20 cellular contexts compared by ENCODE assay signal in genomic region chr10:94496646-94497045, GRCh38.
"Had no signal": no experiment of that assay in that cellular context is flagged by ENCODE, and none has a peak within 500 bp of the region (broad histone marks: within the 10 kb centered on the region; RNA-seq: fewer than 3 reads in every experiment).

No MANE protein-coding gene starts in this region.

- H3K27ac Mint-ChIP-seq: dendritic cell treated with granulocyte-macrophage colony-stimulating factor and Interleukin-4, amounts not matched to agents 40 ng/mL and 50 ng/mL, for 4 days; effector memory CD8-positive, alpha-beta T cell; immature natural killer cell; nephron had no signal

- H3K9me3 Mint-ChIP-seq: dendritic cell treated with granulocyte-macrophage colony-stimulating factor and Interleukin-4, amounts not matched to agents 40 ng/mL and 50 ng/mL, for 4 days; effector memory CD8-positive, alpha-beta T cell; immature natural killer cell; naive B cell; nephron; type B pancreatic cell had no signal

- H3K4me1 ChIP-seq: esophagus squamous epithelium, sigmoid colon, thyroid gland had no signal

- H3K9me3 ChIP-seq: esophagus squamous epithelium, sigmoid colon, thyroid gland had no signal

- H3K27me3 ChIP-seq: esophagus squamous epithelium, sigmoid colon, thyroid gland had no signal

- FAIRE-seq: colon, keratinocyte, urothelium cell line had no signal

- H3K36me3 Mint-ChIP-seq: immature natural killer cell, naive B cell had no signal

- H3K36me3 ChIP-seq: thyroid gland had no signal

- H3K4me1 Mint-ChIP-seq: immature natural killer cell, nephron had no signal

- ATAC-seq: effector memory CD8-positive, alpha-beta T cell had no signal

- H3K27ac ChIP-seq: esophagus squamous epithelium, left ventricle myocardium inferior, sigmoid colon, skin epidermis, thyroid gland had no signal

- DNase-seq: effector memory CD8-positive, alpha-beta T cell; esophagus squamous epithelium; foreskin fibroblast; immature natural killer cell; left ventricle myocardium inferior; mesendoderm; naive B cell; occipital lobe; sigmoid colon; stimulated activated CD4-positive, alpha-beta T cell treated with anti-CD3 and anti-CD28 coated beads, Interleukin-2, amount 100 ng/mL, for 48 hours; stimulated activated naive CD4-positive, alpha-beta T cell treated with Interleukin-2 at 50 U/mL for 16 hours; thyroid gland had no signal

- H3K4me3 ChIP-seq: esophagus squamous epithelium, left ventricle myocardium inferior, lung, sigmoid colon, skin epidermis, thyroid gland had no signal

- H3K27me3 Mint-ChIP-seq: dendritic cell treated with granulocyte-macrophage colony-stimulating factor and Interleukin-4, amounts not matched to agents 40 ng/mL and 50 ng/mL, for 4 days; naive B cell; type B pancreatic cell had no signal

- H3K4me3 Mint-ChIP-seq: dendritic cell treated with granulocyte-macrophage colony-stimulating factor and Interleukin-4, amounts not matched to agents 40 ng/mL and 50 ng/mL, for 4 days; effector memory CD8-positive, alpha-beta T cell; immature natural killer cell; nephron; type B pancreatic cell had no signal
